In genomic region chr10:132257271-132257670, GRCh38 we compare ENCODE assay signal across 1 cellular context.
TF ChIP-seq lines count a peak whose summit lies in the region.

No MANE protein-coding gene starts in this region.

TF ChIP-seq in SK-N-SH treated with all-trans-retinoic acid at 6 μM for 48 hours, 23 proteins besides CTCF, POLR2A, EP300 and RAD21 (continued from another document):
- no peak for TF ChIP-seq TOX (CRISPR knock-in tag; IDR thresholded peaks at IDR 0.05; ENCODE audit: borderline replicate concordance)
- no peak for TF ChIP-seq OSR1 (CRISPR knock-in tag; IDR thresholded peaks at IDR 0.05)
- TF ChIP-seq ISL1 (CRISPR knock-in tag; IDR thresholded peaks at IDR 0.05): no peak
